In genomic region chr4:93870876-93871458, GRCh38 we compare ENCODE assay signal across 21 cellular contexts. TPM values are rescaled to one million over a fixed set of nuclear protein-coding genes. Genes with fewer than 3 reads are reported as not detected.
DNase-seq lines count a peak whose midpoint lies in the region; ATAC-seq and TF ChIP-seq lines count a peak whose summit lies in the region.
"Had no signal": no experiment of that assay in that cellular context is flagged by ENCODE, and none has a peak within 500 bp of the region (broad histone marks: within the 10 kb centered on the region; RNA-seq: fewer than 3 reads in every experiment).

No MANE protein-coding gene starts in this region.

- H3K27ac ChIP-seq in colonic mucosa (no peak overlapping the region), WERI-Rb-1 (no peak overlapping the region)
- H3K27ac ChIP-seq: KMS-11 had no signal

- ATAC-seq in GM19395 (IDR thresholded peaks at IDR 0.05; ENCODE audit: unreplicated experiment), result peak; percentile 52
- ATAC-seq in HG03378 (IDR thresholded peaks at IDR 0.05; ENCODE audit: unreplicated experiment), result peak; percentile 43
- no peak for ATAC-seq in HG03469 (IDR thresholded peaks at IDR 0.05; ENCODE audit: unreplicated experiment)
- ATAC-seq: GM12878 had no signal

- H3K9ac ChIP-seq in colonic mucosa (ENCODE audit: low read depth in 2 of 2, low read length in 2 of 2), result no peak overlapping the region
- H3K9ac ChIP-seq: KMS-11 had no signal

- H3K27me3 ChIP-seq in colonic mucosa (no peaks in the 10 kb centered on the region), WERI-Rb-1 (ENCODE audit: insufficient read depth, low read depth, severe bottlenecking) (no peaks in the 10 kb centered on the region)

- no peaks in the 10 kb centered on the region for H3K36me3 ChIP-seq in colonic mucosa
- H3K36me3 ChIP-seq in WERI-Rb-1, result no peaks in the 10 kb centered on the region
- H3K36me3 ChIP-seq: HAP-1 had no signal

- DNase-seq in colonic mucosa (peak; percentile 86), renal cortical epithelial cell (ENCODE audit: low read depth) (peak; percentile 11), WERI-Rb-1 (no peak), MV-4-11 (lab: John Stamatoyannopoulos, UW) (no peak), HuH-7.5 (ENCODE audit: low spot score) (no peak)
- DNase-seq: ACHN; Calu3; CD4-positive, alpha-beta T cell; DMS79; MM.1S; NCI-H187 treated with DMSO at 0.1 percent for 48 hours; NCI-H510A; RPMI8226 had no signal

- no peak for TF ChIP-seq CTCF in colonic mucosa (IDR thresholded peaks at IDR 0.05)
- TF ChIP-seq CTCF in WERI-Rb-1 (IDR thresholded peaks at IDR 0.05; ENCODE audit: low read depth, low read length), result no peak

- H3K9me3 ChIP-seq in colonic mucosa (no peaks in the 10 kb centered on the region), WERI-Rb-1 (ENCODE audit: severe bottlenecking) (no peaks in the 10 kb centered on the region)
- H3K9me3 ChIP-seq: HAP-1 had no signal

- no peaks in the 10 kb centered on the region for H3K4me1 ChIP-seq in colonic mucosa
- H3K4me1 ChIP-seq: HAP-1 had no signal

- H3K4me3 ChIP-seq in colonic mucosa (no peak overlapping the region), WERI-Rb-1 (ENCODE audit: low read depth, low read length) (no peak overlapping the region)
- H3K4me3 ChIP-seq: GM12878, HAP-1 had no signal

- intact Hi-C loops in colonic mucosa (cut with DNase I), result no loop called here

RNA-seq across cellular contexts. Expression of gene ATOH1, which starts 42.4 kb away (rescaled TPM):
- total RNA-seq in colonic mucosa (10 to 100 TPM; 34.4 to 73.7 TPM), renal cortical epithelial cell (not detected in 2 replicates)
- total RNA-seq: B cell; Calu3; CD4-positive, alpha-beta T cell; G401; GM12878 had no signal

Comparison
In these comparisons a context has a peak if more than half of its experiments do, and no peak if none do; other contexts are left out.
1. DNase-seq: peak in colonic mucosa (single experiment) and renal cortical epithelial cell (single experiment); none in WERI-Rb-1 (single experiment), MV-4-11 (single experiment) and HuH-7.5 (single experiment).
2. RNA of gene ATOH1, which starts 42.4 kb away (total RNA-seq): 34.4 to 73.7 TPM in colonic mucosa; not detected in renal cortical epithelial cell; every median in the first group is over 10 times any median in the second.